Comparison of ENCODE assay signal across 1 cellular context in the genomic region with DNA sequence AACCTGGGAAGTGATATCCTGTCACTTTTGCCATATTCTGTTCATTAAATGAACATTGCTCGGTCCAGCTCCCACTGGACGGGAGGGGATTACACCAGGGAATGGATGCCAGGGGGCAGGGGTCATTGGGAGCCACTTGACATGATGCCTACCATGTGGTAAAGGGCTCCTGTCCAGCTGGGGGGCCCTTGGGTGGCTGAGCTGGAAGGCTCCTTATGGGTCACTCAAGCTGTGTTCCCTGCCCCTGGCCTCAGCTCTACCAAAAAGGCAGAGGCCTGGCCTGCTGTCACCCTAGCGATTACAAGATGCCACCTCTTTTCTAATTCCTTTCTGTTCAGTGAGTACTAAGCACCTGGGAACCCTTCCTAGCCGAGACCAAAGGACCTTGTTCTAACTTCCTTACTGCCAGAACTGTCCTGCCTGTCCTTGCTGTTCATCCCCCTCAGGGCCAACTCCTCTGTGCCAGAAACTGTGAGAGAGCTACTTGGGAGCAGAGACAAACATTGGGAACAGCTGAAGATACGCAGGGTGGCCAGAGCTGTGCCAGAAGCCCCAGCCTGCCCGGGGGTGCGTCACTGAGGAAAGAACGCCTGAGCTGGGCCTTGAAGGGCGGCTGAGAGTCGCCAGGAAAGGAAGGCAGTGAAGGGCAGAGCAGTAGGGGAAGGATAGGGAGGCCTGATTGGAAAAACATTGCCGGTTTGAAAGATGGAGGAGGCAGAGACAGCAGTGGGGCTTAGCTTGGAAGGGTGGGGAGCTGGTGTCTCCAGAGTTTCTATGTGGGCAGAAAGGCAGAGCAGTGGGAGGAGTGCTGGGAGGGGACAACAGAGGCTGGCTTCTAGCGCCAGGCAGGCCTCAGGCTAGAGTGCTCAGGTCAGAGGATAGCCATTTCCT.
TF ChIP-seq lines count a peak whose summit lies in the region.

No MANE protein-coding gene starts in this region.

TF ChIP-seq in HEK293, 187 proteins besides CTCF, POLR2A, EP300 and RAD21 (continued from another document):
- TF ChIP-seq, protein P1, sequence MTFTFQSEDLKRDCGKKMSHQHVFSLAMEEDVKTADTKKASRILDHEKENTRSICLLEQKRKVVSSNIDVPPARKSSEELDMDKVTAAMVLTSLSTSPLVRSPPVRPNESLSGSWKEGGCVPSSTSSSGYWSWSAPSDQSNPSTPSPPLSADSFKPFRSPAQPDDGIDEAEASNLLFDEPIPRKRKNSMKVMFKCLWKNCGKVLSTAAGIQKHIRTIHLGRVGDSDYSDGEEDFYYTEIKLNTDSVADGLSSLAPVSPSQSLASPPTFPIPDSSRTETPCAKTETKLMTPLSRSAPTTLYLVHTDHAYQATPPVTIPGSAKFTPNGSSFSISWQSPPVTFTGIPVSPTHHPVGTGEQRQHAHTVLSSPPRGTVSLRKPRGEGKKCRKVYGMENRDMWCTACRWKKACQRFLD (tag by site-specific recombination; IDR thresholded peaks at IDR 0.05) = no peak
TF ChIP-seq in HEK293: peak in this region for 2.
